ENCODE assay signal across 27 cellular contexts in genomic region chr4:91373546-91373945, GRCh38.
DNase-seq lines count a peak whose midpoint lies in the region; ATAC-seq, FAIRE-seq and TF ChIP-seq lines count a peak whose summit lies in the region.
"Had no signal": no experiment of that assay in that cellular context is flagged by ENCODE, and none has a peak within 500 bp of the region (broad histone marks: within the 10 kb centered on the region; RNA-seq: fewer than 3 reads in every experiment).

No MANE protein-coding gene starts in this region.

- no peak overlapping the region for H3K4me3 ChIP-seq in hepatocyte
- H3K4me3 ChIP-seq in esophagus squamous epithelium = no peak overlapping the region
- H3K4me3 ChIP-seq: HAP-1, K562 had no signal

- H3K27ac ChIP-seq in hepatocyte = peak overlapping the region; percentile 15
- H3K27ac ChIP-seq in esophagus squamous epithelium = no peak overlapping the region
- H3K27ac ChIP-seq: 22Rv1 had no signal

- H3K4me1 ChIP-seq in hepatocyte (ENCODE audit: insufficient read depth) = no peaks in the 10 kb centered on the region
- H3K4me1 ChIP-seq in esophagus squamous epithelium = no peaks in the 10 kb centered on the region
- H3K4me1 ChIP-seq: BE2C, HAP-1 had no signal

- ATAC-seq in HG03432 (IDR thresholded peaks at IDR 0.05; ENCODE audit: unreplicated experiment) (peak; percentile 59), GM18873 (IDR thresholded peaks at IDR 0.05; ENCODE audit: low FRiP score, unreplicated experiment) (no peak)
- ATAC-seq: K562, T-cell had no signal

- H3K9me2 ChIP-seq in hepatocyte (replicated peaks; ENCODE audit: insufficient read depth) = no peaks in the 10 kb centered on the region

- H3K79me2 ChIP-seq in hepatocyte = no peaks in the 10 kb centered on the region

- TF ChIP-seq POLR2A in esophagus squamous epithelium (IDR thresholded peaks at IDR 0.05) = no peak

- H4K20me1 ChIP-seq in hepatocyte (ENCODE audit: insufficient read depth, poor library complexity, severe bottlenecking) = no peaks in the 10 kb centered on the region

- H3K9me3 ChIP-seq in hepatocyte (ENCODE audit: low read depth) (no peaks in the 10 kb centered on the region), esophagus squamous epithelium (no peaks in the 10 kb centered on the region)
- H3K9me3 ChIP-seq: BE2C, HAP-1 had no signal

- TF ChIP-seq CTCF in hepatocyte (IDR thresholded peaks at IDR 0.05; ENCODE audit: poor library complexity) (no peak), esophagus squamous epithelium (IDR thresholded peaks at IDR 0.05) (no peak)

- in situ Hi-C loops in Caki2 (cut with HindIII; ENCODE audit: low pct_unique_long_range_greater_than_20kb, low sequenced_read_pairs) = no loop called here

- DNase-seq in Caki2 (ENCODE audit: low read depth) (peak; percentile 25), GM19239 (ENCODE audit: insufficient read length, low spot score) (no peak), hepatocyte (ENCODE audit: low spot score) (peak; percentile 5), esophagus squamous epithelium (lab: John Stamatoyannopoulos, UW) (no peak), AML-193 (lab: John Stamatoyannopoulos, UW) (no peak)
- DNase-seq in activated naive CD4-positive, alpha-beta T cell treated with anti-CD3 and anti-CD28 coated beads, Interleukin-2, amount 50 U/mL, for 16 hours = no peak
- DNase-seq: BE2C, DMS53, GOT3, HFFc6, Kasumi-1, NCI-H1092 treated with DMSO at 0.1 percent for 48 hours, NCI-H1436 treated with DMSO at 0.1 percent for 48 hours, NCI-H187 treated with DMSO at 0.1 percent for 48 hours, NCI-H2171 treated with DMSO at 0.1 percent for 48 hours, NCI-H345, NCI-H510A treated with DMSO at 0.1 percent for 48 hours, NCI-H774, RPMI8226, SHP77, T-cell had no signal

- no peak overlapping the region for H3K4me2 ChIP-seq in hepatocyte

- intact Hi-C loops in esophagus squamous epithelium (cut with DNase I) = no loop called here

- FAIRE-seq in GM19239 (lab: Jason Lieb, UNC) = peak; percentile 40
- FAIRE-seq: HTR-8/SVneo, K562 had no signal

- no peaks in the 10 kb centered on the region for H3K27me3 ChIP-seq in hepatocyte
- H3K27me3 ChIP-seq in esophagus squamous epithelium = no peaks in the 10 kb centered on the region
- H3K27me3 ChIP-seq: BE2C had no signal

- 42% methylated on average over 4 of the region's 4 CpGs for WGBS in hepatocyte (ENCODE audit: low lambda C conversion rate, missing lambda C conversion rate)
- 25 to 32% methylated on average over 4 of the region's 4 CpGs for WGBS in esophagus squamous epithelium, 2 donors

- H2AFZ ChIP-seq in hepatocyte = no peak overlapping the region

- H3K36me3 ChIP-seq in hepatocyte (replicated peaks; ENCODE audit: insufficient read depth, low read depth) (no peaks in the 10 kb centered on the region), esophagus squamous epithelium (no peaks in the 10 kb centered on the region)
- H3K36me3 ChIP-seq: BE2C, HAP-1 had no signal

Comparison
In these comparisons a context has a peak if more than half of its experiments do, and no peak if none do; other contexts are left out.
1. DNase-seq: peak in Caki2 (single experiment) and hepatocyte (single experiment); none in GM19239 (single experiment), activated naive CD4-positive, alpha-beta T cell treated with anti-CD3 and anti-CD28 coated beads, Interleukin-2, amount 50 U/mL, for 16 hours (single experiment), esophagus squamous epithelium (single experiment) and AML-193 (0 of 2).